14 cellular contexts compared by ENCODE assay signal in the genomic region with DNA sequence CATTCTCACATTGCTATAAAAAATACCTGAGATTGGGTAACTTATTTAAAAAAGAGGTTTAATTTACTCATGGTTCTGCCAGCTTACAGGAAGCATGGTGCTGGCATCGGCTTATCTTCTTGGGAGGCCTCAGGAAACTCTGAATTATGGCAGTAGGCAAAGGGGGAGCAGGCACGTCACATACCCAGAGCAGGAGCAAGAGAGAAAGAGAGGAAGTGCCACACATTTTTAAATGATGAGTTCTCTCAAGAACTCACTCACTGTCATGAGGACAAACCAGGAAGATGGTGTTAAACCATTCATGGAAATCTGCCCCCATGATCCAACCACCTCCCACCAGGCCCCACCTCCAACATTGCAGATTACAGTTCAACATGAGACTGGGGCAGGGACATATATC. TPM values are rescaled to one million over a fixed set of nuclear protein-coding genes. Genes with fewer than 3 reads are reported as not detected.
DNase-seq lines count a peak whose midpoint lies in the region; TF ChIP-seq lines count a peak whose summit lies in the region.
"Had no signal": no experiment of that assay in that cellular context is flagged by ENCODE, and none has a peak within 500 bp of the region (broad histone marks: within the 10 kb centered on the region; RNA-seq: fewer than 3 reads in every experiment).

No MANE protein-coding gene starts in this region.

- H3K27me3 ChIP-seq in SJSA1 (replicated peaks) (no peaks in the 10 kb centered on the region), SJCRH30 (no peaks in the 10 kb centered on the region), HAP-1 (ENCODE audit: low read depth) (no peaks in the 10 kb centered on the region)
- H3K27me3 ChIP-seq: right lobe of liver had no signal

- H3K36me3 ChIP-seq in SJSA1: no peaks in the 10 kb centered on the region
- H3K36me3 ChIP-seq in SJCRH30: no peaks in the 10 kb centered on the region
- no peaks in the 10 kb centered on the region for H3K36me3 ChIP-seq in HAP-1 (replicated peaks)
- H3K36me3 ChIP-seq: right lobe of liver had no signal

- H3K27ac ChIP-seq in SJSA1 (peak overlapping the region; percentile 89), SJCRH30 (no peak overlapping the region)
- H3K27ac ChIP-seq: right lobe of liver had no signal

- H3K36me3 Mint-ChIP-seq in endothelial cell (ENCODE audit: low read depth, unreplicated experiment) (peaks cover 4% of the 10 kb centered on the region), neural crest cell (ENCODE audit: low read depth) (no peaks in the 10 kb centered on the region)

- H3K27ac Mint-ChIP-seq in endothelial cell (ENCODE audit: unreplicated experiment): peak overlapping the region; percentile 22
- peak overlapping the region; percentile 37 for H3K27ac Mint-ChIP-seq in neural crest cell (ENCODE audit: unreplicated experiment)
- H3K27ac Mint-ChIP-seq: CD4-positive, CD25-positive, alpha-beta regulatory T cell had no signal

- H3K4me1 Mint-ChIP-seq in endothelial cell (ENCODE audit: unreplicated experiment) (peaks cover 11% of the 10 kb centered on the region), neural crest cell (peaks cover 4% of the 10 kb centered on the region)

- H3K27me3 Mint-ChIP-seq in endothelial cell (ENCODE audit: unreplicated experiment): no peaks in the 10 kb centered on the region
- no peaks in the 10 kb centered on the region for H3K27me3 Mint-ChIP-seq in neural crest cell (ENCODE audit: low read depth)
- H3K27me3 Mint-ChIP-seq: activated B cell treated with CpG ODN at 0.5 μM for 24 hours; CD4-positive, CD25-positive, alpha-beta regulatory T cell had no signal

- no peaks in the 10 kb centered on the region for H3K9me3 ChIP-seq in SJSA1 (replicated peaks)
- no peaks in the 10 kb centered on the region for H3K9me3 ChIP-seq in SJCRH30 (replicated peaks)
- H3K9me3 ChIP-seq in HAP-1: no peaks in the 10 kb centered on the region
- H3K9me3 ChIP-seq: mucosa of descending colon, right lobe of liver had no signal

- peak; percentile 92 for DNase-seq in EH (ENCODE audit: low read depth)
- peak; percentile 89 to 93 for DNase-seq in SJSA1 (ENCODE audit: low read depth in 1 of 2, low spot score in 2 of 2)
- no peak for DNase-seq in endothelial cell (ENCODE audit: low spot score)
- DNase-seq in neural crest cell (ENCODE audit: low read depth, low spot score): no peak
- no peak for DNase-seq in SJCRH30
- no peak for DNase-seq in HAP-1 (ENCODE audit: low spot score in 2 of 2)
- DNase-seq in KG1 (lab: John Stamatoyannopoulos, UW): no peak
- no peak for DNase-seq in HT-29 (ENCODE audit: low spot score)
- DNase-seq: activated B cell treated with CpG ODN at 0.5 μM for 24 hours; activated T-cell treated with anti-CD3 and anti-CD28 coated beads, Interleukin-2, amount 50 U/mL, for 4 hours; CD4-positive, CD25-positive, alpha-beta regulatory T cell; mucosa of descending colon; NCI-H2107; right lobe of liver had no signal

- H3K4me3 ChIP-seq in SJSA1 (no peak overlapping the region), SJCRH30 (no peak overlapping the region), HAP-1 (no peak overlapping the region)
- H3K4me3 ChIP-seq: mucosa of descending colon, right lobe of liver had no signal

- H3K9me3 Mint-ChIP-seq in endothelial cell (ENCODE audit: unreplicated experiment) (no peaks in the 10 kb centered on the region), neural crest cell (no peaks in the 10 kb centered on the region)
- H3K9me3 Mint-ChIP-seq: activated B cell treated with CpG ODN at 0.5 μM for 24 hours; activated T-cell treated with anti-CD3 and anti-CD28 coated beads, Interleukin-2, amount 50 U/mL, for 4 hours; CD4-positive, CD25-positive, alpha-beta regulatory T cell had no signal

- TF ChIP-seq CTCF in endothelial cell (IDR thresholded peaks at IDR 0.05; ENCODE audit: unreplicated experiment): no peak
- no peak for TF ChIP-seq CTCF in neural crest cell (conservative IDR thresholded peaks at IDR 0.05)

- H3K4me1 ChIP-seq in SJSA1 (replicated peaks): peaks cover 49% of the 10 kb centered on the region
- H3K4me1 ChIP-seq in SJCRH30: no peaks in the 10 kb centered on the region
- no peaks in the 10 kb centered on the region for H3K4me1 ChIP-seq in HAP-1

- in situ Hi-C loops in HAP-1 (cut with MboI; ENCODE audit: low sequenced_read_pairs): loop anchor here (5.0 to 10.0 kb wide), 2 partner anchors 167 to 310 kb away; no protein-coding TSS in a partner anchor

- H3K4me3 Mint-ChIP-seq in endothelial cell (ENCODE audit: unreplicated experiment) (no peak overlapping the region), neural crest cell (no peak overlapping the region)
- H3K4me3 Mint-ChIP-seq: activated B cell treated with CpG ODN at 0.5 μM for 24 hours; activated T-cell treated with anti-CD3 and anti-CD28 coated beads, Interleukin-2, amount 50 U/mL, for 4 hours; CD4-positive, CD25-positive, alpha-beta regulatory T cell had no signal

RNA-seq across cellular contexts. Expression of a gene that starts 10.0 kb away (rescaled TPM):
- total RNA-seq in SJSA1 (2014; rRNA removed; shearing (Covaris generic)): 9.1 and 14.5 TPM in 2 replicates
- total RNA-seq in endothelial cell (ENCODE audit: unreplicated experiment): 93.1 TPM
- total RNA-seq in neural crest cell: 34.1 and 37.8 TPM in 2 replicates
- 15.3 and 16.1 TPM in 2 replicates for total RNA-seq in SJCRH30 (2014; rRNA removed; shearing (Covaris generic))
- total RNA-seq in HT-29 (2014; rRNA removed; shearing (Covaris generic)): 22.6 and 25.6 TPM in 2 replicates

RNA-seq across cellular contexts. Expression of a gene that starts 32.6 kb away (rescaled TPM):
- total RNA-seq in SJSA1 (2014; rRNA removed; shearing (Covaris generic)): 0.41 and 2.8 TPM in 2 replicates
- total RNA-seq in endothelial cell (ENCODE audit: unreplicated experiment): 0.72 TPM
- total RNA-seq in neural crest cell: 1.9 and 3.2 TPM in 2 replicates
- total RNA-seq in SJCRH30 (2014; rRNA removed; shearing (Covaris generic)): 0.75 TPM in 1 of 2 replicates, not detected in the other
- 0.10 and 0.41 TPM in 2 replicates for total RNA-seq in HT-29 (2014; rRNA removed; shearing (Covaris generic))
- total RNA-seq: activated B cell treated with CpG ODN at 0.5 μM for 24 hours; activated T-cell treated with anti-CD3 and anti-CD28 coated beads, Interleukin-2, amount 50 U/mL, for 4 hours; CD4-positive, CD25-positive, alpha-beta regulatory T cell had no signal

Comparison
In these comparisons a context has a peak if more than half of its experiments do, and no peak if none do; other contexts are left out.
1. DNase-seq: peak in EH (single experiment) and SJSA1 (2 of 2); none in endothelial cell (single experiment), neural crest cell (single experiment), SJCRH30 (0 of 2), HAP-1 (0 of 2), KG1 (single experiment) and HT-29 (single experiment).